In the genomic region with DNA sequence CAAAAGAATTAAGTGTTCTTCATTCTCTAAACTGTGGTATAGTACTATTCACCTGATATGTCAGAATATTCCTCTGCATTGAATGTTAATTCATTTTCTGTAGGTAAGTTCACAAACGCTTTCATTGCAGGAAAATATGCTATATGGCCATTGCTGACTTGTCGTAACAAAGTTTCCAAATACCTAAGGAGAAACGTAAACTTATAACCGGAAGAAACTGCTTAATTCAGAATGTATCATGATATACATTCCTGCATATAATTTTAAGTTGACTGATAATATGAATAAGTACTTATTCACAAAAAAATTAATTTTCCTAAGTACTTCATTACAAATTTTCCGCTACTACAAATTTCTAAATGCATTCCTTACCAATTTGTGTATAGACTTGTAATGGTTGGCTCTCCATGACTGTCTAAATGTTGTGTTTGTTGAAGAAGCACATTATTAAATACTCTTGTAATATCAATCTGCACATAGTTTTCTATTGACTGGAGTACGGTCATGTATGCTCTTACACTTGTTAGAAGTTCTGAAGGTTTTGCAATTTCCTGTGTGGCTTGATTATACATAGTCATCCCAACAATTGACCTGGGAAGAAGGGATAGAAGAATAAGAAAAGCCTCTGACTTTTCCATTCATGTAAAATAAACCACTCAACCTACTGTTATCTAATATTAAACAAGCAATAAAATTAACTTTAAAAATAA, we compare ENCODE assay signal across 23 cellular contexts.
A peak's percentile ranks its signal among the peaks of the same experiment; 100 is the strongest.
DNase-seq lines count a peak whose midpoint lies in the region; ATAC-seq and TF ChIP-seq lines count a peak whose summit lies in the region.
"Had no signal": no experiment of that assay in that cellular context is flagged by ENCODE, and none has a peak within 500 bp of the region (broad histone marks: within the 10 kb centered on the region; RNA-seq: fewer than 3 reads in every experiment).

No MANE protein-coding gene starts in this region.

- H3K27ac Mint-ChIP-seq in activated CD8-positive, alpha-beta T cell treated with anti-CD3 and anti-CD28 coated beads, Interleukin-2, amount 10 ng/mL, durations not matched to agents 7 days and 5 days = peak overlapping the region; percentile 76
- H3K27ac Mint-ChIP-seq in activated CD8-positive, alpha-beta T cell treated with anti-CD3 and anti-CD28 coated beads for 36 hours = no peak overlapping the region
- no peak overlapping the region for H3K27ac Mint-ChIP-seq in mesothelial cell of epicardium
- H3K27ac Mint-ChIP-seq: activated T-helper 2 cell treated with anti-CD3 and anti-CD28 coated beads, Interferon-gamma antibody, Interleukin-2, Interleukin-4, amounts not matched to agents 10 μg/mL and 5 μg/mL and 100 μg/mL, durations not matched to agents 14 hours and 24 hours and 36 hours; CD4-positive, alpha-beta T cell; dendritic cell treated with granulocyte-macrophage colony-stimulating factor and Interleukin-4, amounts not matched to agents 40 ng/mL and 50 ng/mL, for 4 days had no signal

- H3K9me3 ChIP-seq in osteoblast (ENCODE audit: low read depth, low read length) = no peaks in the 10 kb centered on the region
- H3K9me3 ChIP-seq: right atrium auricular region, upper lobe of right lung had no signal

- TF ChIP-seq CTCF in activated CD8-positive, alpha-beta T cell treated with anti-CD3 and anti-CD28 coated beads for 36 hours (IDR thresholded peaks at IDR 0.05) = no peak
- TF ChIP-seq CTCF in epithelial cell of esophagus (IDR thresholded peaks at IDR 0.05; ENCODE audit: insufficient read depth, low read depth, low read length, missing control alignments) (no peak), osteoblast (IDR thresholded peaks at IDR 0.05; ENCODE audit: extremely low read depth, low read depth, low read length) (no peak), mesothelial cell of epicardium (IDR thresholded peaks at IDR 0.05; ENCODE audit: unreplicated experiment) (no peak)

- POLR2A ChIA-PET in activated CD8-positive, alpha-beta T cell treated with anti-CD3 and anti-CD28 coated beads, Interleukin-2, amount 10 ng/mL, durations not matched to agents 7 days and 5 days (lab: Charles Lee) = no interaction called here
- POLR2A ChIA-PET in activated CD8-positive, alpha-beta T cell treated with anti-CD3 and anti-CD28 coated beads for 36 hours (lab: Charles Lee) = no interaction called here

- peak overlapping the region; percentile 27 for H3K27ac ChIP-seq in osteoblast (ENCODE audit: low read depth, low read length)
- H3K27ac ChIP-seq: right atrium auricular region, upper lobe of right lung, VCaP had no signal

- peaks cover 39% of the 10 kb centered on the region for H3K4me1 Mint-ChIP-seq in activated CD8-positive, alpha-beta T cell treated with anti-CD3 and anti-CD28 coated beads, Interleukin-2, amount 10 ng/mL, durations not matched to agents 7 days and 5 days (ENCODE audit: low read depth)
- peaks cover 12% of the 10 kb centered on the region for H3K4me1 Mint-ChIP-seq in activated CD8-positive, alpha-beta T cell treated with anti-CD3 and anti-CD28 coated beads for 36 hours (ENCODE audit: low read depth)
- H3K4me1 Mint-ChIP-seq in mesothelial cell of epicardium = peaks cover 5% of the 10 kb centered on the region

- no peaks in the 10 kb centered on the region for H3K27me3 ChIP-seq in osteoblast (ENCODE audit: insufficient read depth, low read length)
- H3K27me3 ChIP-seq: right atrium auricular region, upper lobe of right lung had no signal

- CTCF ChIA-PET in activated CD8-positive, alpha-beta T cell treated with anti-CD3 and anti-CD28 coated beads, Interleukin-2, amount 10 ng/mL, durations not matched to agents 7 days and 5 days (lab: Charles Lee) = no interaction called here
- CTCF ChIA-PET in activated CD8-positive, alpha-beta T cell treated with anti-CD3 and anti-CD28 coated beads for 36 hours (lab: Charles Lee) = no interaction called here

- no peak overlapping the region for H2AFZ ChIP-seq in osteoblast (ENCODE audit: low read length)

- H4K20me1 ChIP-seq in osteoblast (ENCODE audit: insufficient read depth, low read length) = peaks cover 31% of the 10 kb centered on the region

- H3K4me1 ChIP-seq in osteoblast (ENCODE audit: insufficient read depth, low read length) = peaks cover 24% of the 10 kb centered on the region
- H3K4me1 ChIP-seq: upper lobe of right lung had no signal

- H3K4me3 Mint-ChIP-seq in activated CD8-positive, alpha-beta T cell treated with anti-CD3 and anti-CD28 coated beads, Interleukin-2, amount 10 ng/mL, durations not matched to agents 7 days and 5 days = no peak overlapping the region
- H3K4me3 Mint-ChIP-seq in activated CD8-positive, alpha-beta T cell treated with anti-CD3 and anti-CD28 coated beads for 36 hours = no peak overlapping the region
- H3K4me3 Mint-ChIP-seq in mesothelial cell of epicardium = no peak overlapping the region
- H3K4me3 Mint-ChIP-seq: CD4-positive, alpha-beta T cell; dendritic cell treated with granulocyte-macrophage colony-stimulating factor and Interleukin-4, amounts not matched to agents 40 ng/mL and 50 ng/mL, for 4 days had no signal

- no peak overlapping the region for H3K4me3 ChIP-seq in epithelial cell of esophagus (ENCODE audit: low read length)
- H3K4me3 ChIP-seq in osteoblast (ENCODE audit: insufficient read depth, low read length) = no peak overlapping the region
- H3K4me3 ChIP-seq: right atrium auricular region, upper lobe of right lung had no signal

- peaks cover 9% of the 10 kb centered on the region for H3K79me2 ChIP-seq in osteoblast (ENCODE audit: insufficient read depth, low read length)

- intact Hi-C loops in activated CD8-positive, alpha-beta T cell treated with anti-CD3 and anti-CD28 coated beads for 36 hours (cut with micrococcal nuclease) = no loop called here

- no peaks in the 10 kb centered on the region for H3K9me3 Mint-ChIP-seq in activated CD8-positive, alpha-beta T cell treated with anti-CD3 and anti-CD28 coated beads, Interleukin-2, amount 10 ng/mL, durations not matched to agents 7 days and 5 days (ENCODE audit: insufficient read depth)
- no peaks in the 10 kb centered on the region for H3K9me3 Mint-ChIP-seq in activated CD8-positive, alpha-beta T cell treated with anti-CD3 and anti-CD28 coated beads for 36 hours
- H3K9me3 Mint-ChIP-seq in mesothelial cell of epicardium = no peaks in the 10 kb centered on the region
- H3K9me3 Mint-ChIP-seq: activated T-helper 2 cell treated with anti-CD3 and anti-CD28 coated beads, Interferon-gamma antibody, Interleukin-2, Interleukin-4, amounts not matched to agents 10 μg/mL and 5 μg/mL and 100 μg/mL, durations not matched to agents 14 hours and 24 hours and 36 hours; CD4-positive, alpha-beta T cell; dendritic cell treated with granulocyte-macrophage colony-stimulating factor and Interleukin-4, amounts not matched to agents 40 ng/mL and 50 ng/mL, for 4 days had no signal

- no peaks in the 10 kb centered on the region for H3K27me3 Mint-ChIP-seq in activated CD8-positive, alpha-beta T cell treated with anti-CD3 and anti-CD28 coated beads, Interleukin-2, amount 10 ng/mL, durations not matched to agents 7 days and 5 days (ENCODE audit: low read depth)
- no peaks in the 10 kb centered on the region for H3K27me3 Mint-ChIP-seq in activated CD8-positive, alpha-beta T cell treated with anti-CD3 and anti-CD28 coated beads for 36 hours
- H3K27me3 Mint-ChIP-seq in mesothelial cell of epicardium (ENCODE audit: low read depth) = no peaks in the 10 kb centered on the region
- H3K27me3 Mint-ChIP-seq: CD4-positive, alpha-beta T cell; dendritic cell treated with granulocyte-macrophage colony-stimulating factor and Interleukin-4, amounts not matched to agents 40 ng/mL and 50 ng/mL, for 4 days had no signal

- peak overlapping the region; percentile 41 for H3K4me2 ChIP-seq in osteoblast (ENCODE audit: insufficient read depth, low read length)

- peaks cover 24% of the 10 kb centered on the region for H3K36me3 ChIP-seq in osteoblast (ENCODE audit: insufficient read depth, low read length)

- no peak for DNase-seq in activated CD8-positive, alpha-beta T cell treated with anti-CD3 and anti-CD28 coated beads, Interleukin-2, amount 10 ng/mL, durations not matched to agents 7 days and 5 days
- no peak for DNase-seq in activated CD8-positive, alpha-beta T cell treated with anti-CD3 and anti-CD28 coated beads for 36 hours
- peak; percentile 16 for DNase-seq in RKO (ENCODE audit: low spot score)
- DNase-seq in epithelial cell of esophagus (ENCODE audit: low read depth) = peak; percentile 82
- peak; percentile 9 for DNase-seq in osteoblast (ENCODE audit: insufficient read length, low spot score, missing footprints)
- DNase-seq in anterior cingulate cortex (lab: John Stamatoyannopoulos, UW) = no peak
- DNase-seq in mesothelial cell of epicardium (ENCODE audit: low spot score in 2 of 2, unreplicated experiment in 2 of 2) = no peak
- DNase-seq: 8988T; amygdala; CD4-positive, alpha-beta T cell; DMS79; NCI-H1436; NCI-H2227 treated with DMSO at 0.1 percent for 48 hours; nucleus accumbens; Right ventricle myocardium superior; stimulated activated naive CD8-positive, alpha-beta T cell treated with anti-CD3 and anti-CD28 coated beads, Interleukin-15, Interleukin-2, amounts not matched to agents 100 U/mL and 50 U/mL, for 24 hours; upper lobe of right lung had no signal

- H3K36me3 Mint-ChIP-seq in activated CD8-positive, alpha-beta T cell treated with anti-CD3 and anti-CD28 coated beads, Interleukin-2, amount 10 ng/mL, durations not matched to agents 7 days and 5 days (ENCODE audit: low read depth) = peaks cover 11% of the 10 kb centered on the region
- H3K36me3 Mint-ChIP-seq in activated CD8-positive, alpha-beta T cell treated with anti-CD3 and anti-CD28 coated beads for 36 hours (ENCODE audit: low read depth) = peaks cover 2% of the 10 kb centered on the region
- H3K36me3 Mint-ChIP-seq in mesothelial cell of epicardium = peaks cover 40% of the 10 kb centered on the region

- no peak for ATAC-seq in activated CD8-positive, alpha-beta T cell treated with anti-CD3 and anti-CD28 coated beads, Interleukin-2, amount 10 ng/mL, durations not matched to agents 7 days and 5 days
- no peak for ATAC-seq in activated CD8-positive, alpha-beta T cell treated with anti-CD3 and anti-CD28 coated beads for 36 hours
- ATAC-seq in HG02970 (IDR thresholded peaks at IDR 0.05; ENCODE audit: low FRiP score, unreplicated experiment) = no peak
- ATAC-seq: esophagus mucosa; stimulated activated naive CD8-positive, alpha-beta T cell treated with anti-CD3 and anti-CD28 coated beads, Interleukin-15, Interleukin-2, amounts not matched to agents 100 U/mL and 50 U/mL, for 24 hours; upper lobe of right lung had no signal

Comparison
In these comparisons a context has a peak if more than half of its experiments do, and no peak if none do; other contexts are left out.
1. DNase-seq: peak in RKO (single experiment), epithelial cell of esophagus (single experiment) and osteoblast (single experiment); none in activated CD8-positive, alpha-beta T cell treated with anti-CD3 and anti-CD28 coated beads, Interleukin-2, amount 10 ng/mL, durations not matched to agents 7 days and 5 days (single experiment), activated CD8-positive, alpha-beta T cell treated with anti-CD3 and anti-CD28 coated beads for 36 hours (single experiment), anterior cingulate cortex (0 of 58) and mesothelial cell of epicardium (0 of 2).